ENCODE assay signal across 14 cellular contexts in genomic region chr6:11197846-11198245, GRCh38. TPM values are rescaled to one million over a fixed set of nuclear protein-coding genes. Genes with fewer than 3 reads are reported as not detected.
DNase-seq lines count a peak whose midpoint lies in the region; ATAC-seq and TF ChIP-seq lines count a peak whose summit lies in the region.
"Had no signal": no experiment of that assay in that cellular context is flagged by ENCODE, and none has a peak within 500 bp of the region (broad histone marks: within the 10 kb centered on the region; RNA-seq: fewer than 3 reads in every experiment).

No MANE protein-coding gene starts in this region.

- WGBS in SK-N-SH (ENCODE audit: low lambda C conversion rate), result 99% methylated on average over 8 of the region's 8 CpGs
- 88 to 91% methylated on average over 8 of the region's 8 CpGs for WGBS in body of pancreas, 2 donors
- WGBS in mesendoderm (ENCODE audit: extremely low coverage, insufficient coverage, low lambda C conversion rate), result no CpG with 5 or more reads among the region's 8 CpGs
- 92 to 98% (median 94%) methylated on average over 8 of the region's 8 CpGs for WGBS in stomach, 5 donors

- TF ChIP-seq EP300 in SK-N-SH (IDR thresholded peaks at IDR 0.05; ENCODE audit: borderline replicate concordance in 1 of 2, low read depth in 1 of 2, low read length in 1 of 2) (no peak), stomach (IDR thresholded peaks at IDR 0.05) (no peak)

- TF ChIP-seq CTCF in SK-N-SH (IDR thresholded peaks at IDR 0.05) (no peak), body of pancreas (IDR thresholded peaks at IDR 0.05) (no peak), stomach (IDR thresholded peaks at IDR 0.05) (no peak)

- no peak for TF ChIP-seq RAD21 in SK-N-SH (IDR thresholded peaks at IDR 0.05; ENCODE audit: low read length)

- H4K20me1 ChIP-seq in SK-N-SH (ENCODE audit: insufficient read depth), result no peaks in the 10 kb centered on the region

- no peak overlapping the region for H4K5ac ChIP-seq in mesendoderm (ENCODE audit: low read length)

- DNase-seq in SK-N-SH, result no peak
- no peak for DNase-seq in body of pancreas
- no peak for DNase-seq in mesendoderm
- DNase-seq in stomach, result no peak
- DNase-seq: activated CD4-positive, alpha-beta T cell treated with anti-CD3 and anti-CD28 coated beads for 36 hours; activated T-cell treated with anti-CD3 and anti-CD28 coated beads, Interleukin-2, amount 50 U/mL, for 48 hours; GF-D8; NCI-H82; trophoblast cell had no signal

- no peak overlapping the region for H3K4me3 ChIP-seq in SK-N-SH (ENCODE audit: low read depth in 2 of 2, low read length in 1 of 2)
- H3K4me3 ChIP-seq in body of pancreas, result no peak overlapping the region
- no peak overlapping the region for H3K4me3 ChIP-seq in mesendoderm (ENCODE audit: low read length)
- H3K4me3 ChIP-seq in stomach, result no peak overlapping the region

- H3K36me3 ChIP-seq in SK-N-SH (replicated peaks in 1 of 2; ENCODE audit: control insufficient read depth in 1 of 2, insufficient read depth in 2 of 2, low read length in 1 of 2) (peaks cover 7 to 9% of the 10 kb centered on the region in 2 experiments), body of pancreas (replicated peaks in 1 of 2; ENCODE audit: insufficient read depth in 1 of 2, low read depth in 2 of 2) (no peaks in the 10 kb centered on the region), mesendoderm (ENCODE audit: control insufficient read depth, insufficient read depth, low read length) (no peaks in the 10 kb centered on the region), stomach (peaks cover 14 to 42% (median 23%) of the 10 kb centered on the region in 4 donors)

- H3K4me2 ChIP-seq in SK-N-SH, result no peak overlapping the region
- H3K4me2 ChIP-seq in mesendoderm (ENCODE audit: low read length), result no peak overlapping the region

- TF ChIP-seq POLR2A in body of pancreas (IDR thresholded peaks at IDR 0.05), result no peak
- no peak for TF ChIP-seq POLR2A in stomach (IDR thresholded peaks at IDR 0.05)

- no peaks in the 10 kb centered on the region for H3K9me2 ChIP-seq in SK-N-SH

- no peak overlapping the region for H2AFZ ChIP-seq in SK-N-SH (ENCODE audit: low read depth)

- no peak overlapping the region for H4K8ac ChIP-seq in mesendoderm (ENCODE audit: low read depth, low read length)

- no peaks in the 10 kb centered on the region for H3K79me1 ChIP-seq in mesendoderm (ENCODE audit: low read length)

- no peaks in the 10 kb centered on the region for H3K9me3 ChIP-seq in SK-N-SH
- no peaks in the 10 kb centered on the region for H3K9me3 ChIP-seq in body of pancreas
- no peaks in the 10 kb centered on the region for H3K9me3 ChIP-seq in stomach

- no peak overlapping the region for H2BK5ac ChIP-seq in mesendoderm (ENCODE audit: low read length)

- no peak overlapping the region for H2AK5ac ChIP-seq in mesendoderm (ENCODE audit: low read length)

- no peak overlapping the region for H3K4ac ChIP-seq in mesendoderm (ENCODE audit: low read depth, low read length)

- no peak for ATAC-seq in SK-N-SH treated with all-trans-retinoic acid at 6 μM for 48 hours
- no peak for ATAC-seq in body of pancreas
- ATAC-seq in GM18907 (IDR thresholded peaks at IDR 0.05; ENCODE audit: unreplicated experiment), result no peak
- ATAC-seq in HG02938 (IDR thresholded peaks at IDR 0.05; ENCODE audit: unreplicated experiment), result no peak
- no peak for ATAC-seq in GM21825 (IDR thresholded peaks at IDR 0.05; ENCODE audit: unreplicated experiment)

- H2BK15ac ChIP-seq in mesendoderm (replicated peaks; ENCODE audit: low read depth), result no peak overlapping the region

- peak overlapping the region; percentile 11 for H3K18ac ChIP-seq in mesendoderm (ENCODE audit: low read length)

- no peak overlapping the region for H3K56ac ChIP-seq in mesendoderm (ENCODE audit: low read length)

- H3K79me2 ChIP-seq in SK-N-SH (ENCODE audit: insufficient read depth) (peaks cover 78% of the 10 kb centered on the region; the same call in 1 of the 2 replicates), mesendoderm (ENCODE audit: control insufficient read depth, insufficient read depth, low read length) (no peaks in the 10 kb centered on the region)

- no peaks in the 10 kb centered on the region for H3K27me3 ChIP-seq in SK-N-SH (ENCODE audit: insufficient read depth)
- no peaks in the 10 kb centered on the region for H3K27me3 ChIP-seq in body of pancreas
- no peaks in the 10 kb centered on the region for H3K27me3 ChIP-seq in mesendoderm (ENCODE audit: insufficient read depth, low read length, poor library complexity)
- H3K27me3 ChIP-seq in stomach, result no peaks in the 10 kb centered on the region

- H3K23ac ChIP-seq in mesendoderm (ENCODE audit: low read length), result no peak overlapping the region

- CTCF ChIA-PET in SK-N-SH (lab: Yijun Ruan, JAX), result no interaction called here

- peak overlapping the region; percentile 75 for H3K27ac ChIP-seq in SK-N-SH (ENCODE audit: low read depth in 2 of 2, low read length in 1 of 2)
- H3K27ac ChIP-seq in body of pancreas, result peak overlapping the region in 3 of 4 donors; percentile 27 to 58 (median 50)
- H3K27ac ChIP-seq in mesendoderm (ENCODE audit: low read depth, low read length), result no peak overlapping the region
- peak overlapping the region in 4 of 5 donors; percentile 22 to 65 (median 56) for H3K27ac ChIP-seq in stomach
- H3K27ac ChIP-seq: 22Rv1 had no signal

- H3F3A ChIP-seq in SK-N-SH (replicated peaks; ENCODE audit: insufficient read depth), result peaks cover 46% of the 10 kb centered on the region

- POLR2A ChIA-PET in SK-N-SH (lab: Yijun Ruan, JAX), result no interaction called here

- H3K4me1 ChIP-seq in SK-N-SH (ENCODE audit: control insufficient read depth in 1 of 2, insufficient read depth in 2 of 2, low read depth in 1 of 2, low read length in 1 of 2) (peaks cover 26 to 60% of the 10 kb centered on the region in 2 experiments; a peak in 3 of 4 replicates), body of pancreas (peaks cover 38% of the 10 kb centered on the region), mesendoderm (ENCODE audit: control insufficient read depth, low read depth, low read length) (peaks cover 14% of the 10 kb centered on the region), stomach (peaks cover 11 to 53% (median 20%) of the 10 kb centered on the region in 4 donors)

- peak overlapping the region; percentile 38 for H3K9ac ChIP-seq in SK-N-SH
- no peak overlapping the region for H3K9ac ChIP-seq in mesendoderm (ENCODE audit: low read length)

- intact Hi-C loops in body of pancreas (cut with DNase I) (no loop called here), stomach (cut with DNase I; ENCODE audit: low total_unique reads) (no loop called here)

- H2BK120ac ChIP-seq in mesendoderm (ENCODE audit: low read depth, low read length), result no peak overlapping the region

TF ChIP-seq in SK-N-SH, 30 proteins besides CTCF, POLR2A, EP300 and RAD21:
- TF ChIP-seq RCOR1 (IDR thresholded peaks at IDR 0.05; ENCODE audit: low read length) (no peak), EZH2phosphoT487 (IDR thresholded peaks at IDR 0.05; ENCODE audit: borderline replicate concordance, low read depth) (no peak), TEAD4 (IDR thresholded peaks at IDR 0.05; ENCODE audit: borderline replicate concordance, insufficient read depth) (no peak), MAX (IDR thresholded peaks at IDR 0.05; ENCODE audit: low read depth) (no peak)

TF ChIP-seq in SK-N-SH treated with all-trans-retinoic acid at 6 μM for 48 hours, 23 proteins besides CTCF, POLR2A, EP300 and RAD21:
- no peak for TF ChIP-seq ZFP3 (CRISPR knock-in tag; IDR thresholded peaks at IDR 0.05)
- no peak for TF ChIP-seq BACH2 (CRISPR knock-in tag; IDR thresholded peaks at IDR 0.05; ENCODE audit: borderline replicate concordance)
- no peak for TF ChIP-seq TOX (CRISPR knock-in tag; IDR thresholded peaks at IDR 0.05; ENCODE audit: borderline replicate concordance)
- TF ChIP-seq CSDC2 (CRISPR knock-in tag; IDR thresholded peaks at IDR 0.05), result no peak; the same call in 1 of the 2 replicates
- no peak for TF ChIP-seq PATZ1 (CRISPR knock-in tag; IDR thresholded peaks at IDR 0.05; ENCODE audit: borderline replicate concordance)
- TF ChIP-seq RARB (CRISPR knock-in tag; IDR thresholded peaks at IDR 0.05), result no peak
- no peak for TF ChIP-seq PPARA (CRISPR knock-in tag; IDR thresholded peaks at IDR 0.05; ENCODE audit: borderline replicate concordance)

RNA-seq across cellular contexts. Expression of gene NEDD9, which starts 34.6 kb away (rescaled TPM):
- 7.4 and 9.9 TPM in 2 replicates for polyA plus RNA-seq in SK-N-SH (2012; rRNA removed)
- polyA plus RNA-seq in SK-N-SH (2012; cell fraction: cytosol; rRNA removed), result 6.1 and 6.8 TPM in 2 replicates
- 12.2 and 22.1 TPM in 2 replicates for polyA plus RNA-seq in SK-N-SH (2012; cell fraction: nucleus; rRNA removed)
- total RNA-seq in body of pancreas, result 10 to 100 TPM; 22.8 to 58.3 TPM
- polyA plus RNA-seq in mesendoderm (2013, experiment 1 of 2), result 9.6 TPM
- polyA plus RNA-seq in mesendoderm (2013, experiment 2 of 2), result 9.5 TPM
- total RNA-seq in stomach, result 10 to 100 TPM; 11.3 to 97.9 (median 48.2) TPM
- 10 to 100 TPM in 1 of 3 donors, 1 to 10 TPM in 2; 4.2 to 19.6 (median 9.2) TPM for polyA plus RNA-seq in stomach
